13 cellular contexts compared by ENCODE assay signal in the genomic region with DNA sequence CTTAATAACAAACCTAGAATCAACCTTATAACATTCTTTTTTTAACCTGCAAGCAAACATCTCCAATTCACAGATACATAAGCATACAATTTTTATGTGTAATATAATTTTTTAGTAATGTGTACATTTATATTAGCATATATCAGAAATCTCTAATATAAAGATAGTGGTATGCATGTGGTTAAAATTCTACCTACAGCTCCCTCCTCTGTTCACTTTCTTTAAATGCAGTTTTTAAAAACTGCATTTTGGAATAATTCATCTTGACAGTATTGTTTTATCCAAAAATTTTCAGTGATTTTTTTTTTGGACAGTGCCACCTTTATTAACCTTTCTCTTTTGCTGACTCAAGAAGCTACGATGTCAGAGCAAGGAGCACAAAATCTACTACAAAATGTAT. TPM values are rescaled to one million over a fixed set of nuclear protein-coding genes. Genes with fewer than 3 reads are reported as not detected.
A peak's percentile ranks its signal among the peaks of the same experiment; 100 is the strongest.
DNase-seq lines count a peak whose midpoint lies in the region; ATAC-seq and TF ChIP-seq lines count a peak whose summit lies in the region.
"Had no signal": no experiment of that assay in that cellular context is flagged by ENCODE, and none has a peak within 500 bp of the region (broad histone marks: within the 10 kb centered on the region; RNA-seq: fewer than 3 reads in every experiment).

No MANE protein-coding gene starts in this region.

- H3K27me3 ChIP-seq in left ventricle myocardium inferior (ENCODE audit: low read depth) = no peaks in the 10 kb centered on the region
- no peaks in the 10 kb centered on the region for H3K27me3 ChIP-seq in MM.1S (replicated peaks; ENCODE audit: insufficient read depth, low read length)
- H3K27me3 ChIP-seq in HAP-1 (ENCODE audit: low read depth) = no peaks in the 10 kb centered on the region; the same call in 1 of the 2 replicates
- H3K27me3 ChIP-seq: spleen had no signal

- H2AFZ ChIP-seq in MM.1S (ENCODE audit: low read length) = no peak overlapping the region

- H3K4me1 Mint-ChIP-seq in chondrocyte (ENCODE audit: low read depth) (no peaks in the 10 kb centered on the region), type B pancreatic cell (ENCODE audit: unreplicated experiment) (no peaks in the 10 kb centered on the region)

- H3K27ac ChIP-seq in left ventricle myocardium inferior (replicated peaks) (no peak overlapping the region), MM.1S (ENCODE audit: low read length) (no peak overlapping the region), RWPE1 (no peak overlapping the region)
- H3K27ac ChIP-seq: spleen had no signal

- POLR2A ChIA-PET in RWPE1 (lab: Yijun Ruan, JAX; ENCODE audit: low non-redundant PET) = no interaction called here

- H3K9me3 ChIP-seq in left ventricle myocardium inferior (replicated peaks) (peaks cover 17% of the 10 kb centered on the region), MM.1S (replicated peaks; ENCODE audit: insufficient read depth, low read length) (no peaks in the 10 kb centered on the region), HAP-1 (peaks cover 6% of the 10 kb centered on the region)

- H3F3A ChIP-seq in MM.1S (ENCODE audit: insufficient read depth, low read length) = no peaks in the 10 kb centered on the region

- peak; percentile 42 for TF ChIP-seq CTCF in left ventricle myocardium inferior (IDR thresholded peaks at IDR 0.05; ENCODE audit: borderline replicate concordance)
- peak; percentile 26 for TF ChIP-seq CTCF in MM.1S (IDR thresholded peaks at IDR 0.05; ENCODE audit: low read length)
- peak; percentile 86 for TF ChIP-seq CTCF in chondrocyte (IDR thresholded peaks at IDR 0.05)
- TF ChIP-seq CTCF in type B pancreatic cell (conservative IDR thresholded peaks at IDR 0.05) = peak; percentile 46
- TF ChIP-seq CTCF in RWPE1 (conservative IDR thresholded peaks at IDR 0.05; ENCODE audit: low read depth) = no peak

- ATAC-seq in HG03457 (IDR thresholded peaks at IDR 0.05; ENCODE audit: unreplicated experiment) = no peak
- ATAC-seq: activated T-cell treated with anti-CD3 and anti-CD28 coated beads, Interleukin-2, amount 50 U/mL, for 72 hours had no signal

- no peak overlapping the region for H3K4me2 ChIP-seq in MM.1S (ENCODE audit: low read depth, low read length)

- DNase-seq in left ventricle myocardium inferior = no peak
- DNase-seq in cardiac septum (ENCODE audit: low spot score) = no peak
- no peak for DNase-seq in MM.1S
- no peak for DNase-seq in chondrocyte (ENCODE audit: low spot score)
- DNase-seq in type B pancreatic cell (ENCODE audit: extremely low spot score, unreplicated experiment) = no peak
- DNase-seq in RWPE1 (ENCODE audit: low spot score) = no peak
- no peak for DNase-seq in HAP-1 (ENCODE audit: low spot score in 2 of 2)
- DNase-seq: activated T-cell treated with anti-CD3 and anti-CD28 coated beads, Interleukin-2, amount 50 U/mL, for 72 hours; NCI-H2029; NCI-H748 treated with DMSO at 0.1 percent for 48 hours; spleen had no signal

- H3K4me1 ChIP-seq in left ventricle myocardium inferior (no peaks in the 10 kb centered on the region), MM.1S (ENCODE audit: low read length) (no peaks in the 10 kb centered on the region), HAP-1 (no peaks in the 10 kb centered on the region)
- H3K4me1 ChIP-seq: spleen had no signal

- H3K79me2 ChIP-seq in MM.1S (ENCODE audit: low read length) = no peaks in the 10 kb centered on the region

- H3K4me3 Mint-ChIP-seq in chondrocyte (ENCODE audit: unreplicated experiment) (no peak overlapping the region), type B pancreatic cell (no peak overlapping the region)
- H3K4me3 Mint-ChIP-seq: activated T-cell treated with anti-CD3 and anti-CD28 coated beads, Interleukin-2, amount 50 U/mL, for 72 hours; stimulated activated naive CD8-positive, alpha-beta T cell treated with anti-CD3 and anti-CD28 coated beads, Interleukin-15, Interleukin-2, amounts not matched to agents 100 ng/mL and 50 ng/mL, for 24 hours had no signal

- H3K27me3 Mint-ChIP-seq in chondrocyte (ENCODE audit: low read depth) (peaks cover 8% of the 10 kb centered on the region), type B pancreatic cell (no peaks in the 10 kb centered on the region)

- no peak overlapping the region for H3K9ac ChIP-seq in MM.1S (ENCODE audit: low read length)

- H3K36me3 ChIP-seq in left ventricle myocardium inferior = no peaks in the 10 kb centered on the region
- no peaks in the 10 kb centered on the region for H3K36me3 ChIP-seq in MM.1S (replicated peaks; ENCODE audit: insufficient read depth, low read length)
- H3K36me3 ChIP-seq in HAP-1 (replicated peaks) = no peaks in the 10 kb centered on the region
- H3K36me3 ChIP-seq: spleen had no signal

- H4K20me1 ChIP-seq in MM.1S (ENCODE audit: insufficient read depth, low read length) = no peaks in the 10 kb centered on the region

- no peaks in the 10 kb centered on the region for H3K9me2 ChIP-seq in MM.1S (replicated peaks; ENCODE audit: insufficient read depth, low read length)

- H3K36me3 Mint-ChIP-seq in chondrocyte (ENCODE audit: low read depth) = peaks cover 3% of the 10 kb centered on the region
- H3K36me3 Mint-ChIP-seq in type B pancreatic cell = no peaks in the 10 kb centered on the region

- H3K9me3 Mint-ChIP-seq in chondrocyte (ENCODE audit: low read depth) = peaks cover 14% of the 10 kb centered on the region
- no peaks in the 10 kb centered on the region for H3K9me3 Mint-ChIP-seq in type B pancreatic cell

- H3K4me3 ChIP-seq in left ventricle myocardium inferior (no peak overlapping the region), MM.1S (ENCODE audit: low read length) (no peak overlapping the region), HAP-1 (no peak overlapping the region)
- H3K4me3 ChIP-seq: spleen had no signal

- CTCF ChIA-PET in RWPE1 (lab: Yijun Ruan, JAX) = interaction anchor here (0.6 to 0.7 kb wide), 4 partner anchors 11 to 731 kb away, joined by 3 to 5 read pairs (median 4); no protein-coding TSS in a partner anchor

- H3K27ac Mint-ChIP-seq in chondrocyte (ENCODE audit: unreplicated experiment) (no peak overlapping the region), type B pancreatic cell (no peak overlapping the region)
- H3K27ac Mint-ChIP-seq: activated T-cell treated with anti-CD3 and anti-CD28 coated beads, Interleukin-2, amount 50 U/mL, for 72 hours; stimulated activated naive CD8-positive, alpha-beta T cell treated with anti-CD3 and anti-CD28 coated beads, Interleukin-15, Interleukin-2, amounts not matched to agents 100 ng/mL and 50 ng/mL, for 24 hours had no signal

- intact Hi-C loops in left ventricle myocardium inferior (cut with micrococcal nuclease) = no loop called here
- intact Hi-C loops in cardiac septum (cut with DNase I) = no loop called here

- in situ Hi-C loops in HAP-1 (cut with MboI; ENCODE audit: low sequenced_read_pairs) = no loop called here

RNA-seq across cellular contexts. Expression of a gene that starts 13.2 kb away (rescaled TPM):
- total RNA-seq in left ventricle myocardium inferior (16.7 TPM), cardiac septum (22.5 TPM), chondrocyte (14.4 to 18.5 TPM (median 14.8 TPM) in 3 replicates), type B pancreatic cell (ENCODE audit: low replicate concordance) (15.4 and 19.2 TPM in 2 replicates)
